1 cellular context compared by ENCODE assay signal in the genomic region with DNA sequence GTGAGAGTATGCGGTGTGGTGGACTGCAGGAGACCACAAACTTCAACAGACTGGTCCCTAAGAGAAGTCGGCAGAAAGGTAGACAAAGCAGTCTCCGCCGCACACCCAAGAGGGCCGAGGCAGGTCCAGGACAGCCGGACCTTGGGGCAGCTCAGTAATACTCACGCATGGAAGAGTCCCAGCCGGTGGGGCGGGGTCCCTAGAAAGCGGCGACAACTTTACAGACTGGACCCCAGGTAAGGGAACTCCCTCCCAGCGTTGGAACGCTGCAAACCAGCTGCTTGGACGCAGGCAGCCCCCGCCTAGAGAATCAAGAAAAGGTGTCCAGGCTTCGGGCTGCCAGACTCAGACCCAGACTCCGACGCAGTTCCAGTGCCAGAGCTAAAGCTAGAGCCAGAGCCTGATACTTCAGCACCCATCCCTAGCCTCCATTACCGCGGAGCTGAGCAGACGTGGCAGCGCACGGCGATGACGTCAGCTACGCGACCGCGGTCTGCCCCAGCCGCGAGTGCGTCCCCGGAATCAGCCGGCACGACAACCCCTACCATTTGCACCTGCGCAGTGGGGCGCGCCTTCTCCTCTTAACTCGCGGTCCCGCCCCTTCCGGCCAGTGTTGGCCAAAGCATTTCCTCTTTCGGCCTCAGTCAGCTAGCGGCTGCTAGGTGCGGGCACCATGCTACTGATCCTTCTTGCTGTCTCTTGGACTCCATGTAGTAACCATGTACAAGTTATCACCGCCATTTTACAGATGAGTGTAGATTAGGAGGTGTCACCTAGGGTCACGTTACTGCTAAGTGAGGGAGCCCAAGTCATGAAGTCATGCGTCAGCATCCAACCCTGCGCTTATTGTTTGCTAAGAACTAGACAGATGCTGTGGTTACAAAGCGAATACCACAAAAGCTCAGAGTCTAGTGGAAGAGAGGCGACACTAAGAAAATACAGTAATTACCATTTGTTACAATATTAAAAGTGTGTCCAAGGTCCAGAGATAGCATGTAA.
TF ChIP-seq lines count a peak whose summit lies in the region.

A gene with protein sequence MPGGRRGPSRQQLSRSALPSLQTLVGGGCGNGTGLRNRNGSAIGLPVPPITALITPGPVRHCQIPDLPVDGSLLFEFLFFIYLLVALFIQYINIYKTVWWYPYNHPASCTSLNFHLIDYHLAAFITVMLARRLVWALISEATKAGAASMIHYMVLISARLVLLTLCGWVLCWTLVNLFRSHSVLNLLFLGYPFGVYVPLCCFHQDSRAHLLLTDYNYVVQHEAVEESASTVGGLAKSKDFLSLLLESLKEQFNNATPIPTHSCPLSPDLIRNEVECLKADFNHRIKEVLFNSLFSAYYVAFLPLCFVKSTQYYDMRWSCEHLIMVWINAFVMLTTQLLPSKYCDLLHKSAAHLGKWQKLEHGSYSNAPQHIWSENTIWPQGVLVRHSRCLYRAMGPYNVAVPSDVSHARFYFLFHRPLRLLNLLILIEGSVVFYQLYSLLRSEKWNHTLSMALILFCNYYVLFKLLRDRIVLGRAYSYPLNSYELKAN (minus strand): TSS at position 445 of the 999 bp plus-strand sequence. CDS start 1,541 bp downstream, outside the sequence.

TF ChIP-seq in HepG2, 621 proteins besides CTCF, POLR2A, EP300 and RAD21 (continued from another document and continues in another):
- TF ChIP-seq, protein P1, sequence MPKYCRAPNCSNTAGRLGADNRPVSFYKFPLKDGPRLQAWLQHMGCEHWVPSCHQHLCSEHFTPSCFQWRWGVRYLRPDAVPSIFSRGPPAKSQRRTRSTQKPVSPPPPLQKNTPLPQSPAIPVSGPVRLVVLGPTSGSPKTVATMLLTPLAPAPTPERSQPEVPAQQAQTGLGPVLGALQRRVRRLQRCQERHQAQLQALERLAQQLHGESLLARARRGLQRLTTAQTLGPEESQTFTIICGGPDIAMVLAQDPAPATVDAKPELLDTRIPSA (CRISPR knock-in tag; IDR thresholded peaks at IDR 0.05; ENCODE audit: borderline replicate concordance): no peak
- no peak for TF ChIP-seq ZNF773 (CRISPR knock-in tag; IDR thresholded peaks at IDR 0.05; ENCODE audit: borderline replicate concordance)
- TF ChIP-seq ZNF644 (CRISPR knock-in tag; IDR thresholded peaks at IDR 0.05; ENCODE audit: low read depth): peak; percentile 97
- peak; percentile 89; the same call in 2 of the 3 replicates for TF ChIP-seq MXI1 (IDR thresholded peaks at IDR 0.05; ENCODE audit: borderline replicate concordance, low read depth, low read length)
- TF ChIP-seq, protein P2, sequence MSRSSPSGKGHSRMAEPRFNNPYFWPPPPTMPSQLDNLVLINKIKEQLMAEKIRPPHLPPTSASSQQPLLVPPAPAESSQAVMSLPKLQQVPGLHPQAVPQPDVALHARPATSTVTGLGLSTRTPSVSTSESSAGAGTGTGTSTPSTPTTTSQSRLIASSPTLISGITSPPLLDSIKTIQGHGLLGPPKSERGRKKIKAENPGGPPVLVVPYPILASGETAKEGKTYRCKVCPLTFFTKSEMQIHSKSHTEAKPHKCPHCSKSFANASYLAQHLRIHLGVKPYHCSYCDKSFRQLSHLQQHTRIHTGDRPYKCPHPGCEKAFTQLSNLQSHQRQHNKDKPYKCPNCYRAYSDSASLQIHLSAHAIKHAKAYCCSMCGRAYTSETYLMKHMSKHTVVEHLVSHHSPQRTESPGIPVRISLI (CRISPR knock-in tag; IDR thresholded peaks at IDR 0.05; ENCODE audit: borderline replicate concordance): no peak
- TF ChIP-seq, protein P3, sequence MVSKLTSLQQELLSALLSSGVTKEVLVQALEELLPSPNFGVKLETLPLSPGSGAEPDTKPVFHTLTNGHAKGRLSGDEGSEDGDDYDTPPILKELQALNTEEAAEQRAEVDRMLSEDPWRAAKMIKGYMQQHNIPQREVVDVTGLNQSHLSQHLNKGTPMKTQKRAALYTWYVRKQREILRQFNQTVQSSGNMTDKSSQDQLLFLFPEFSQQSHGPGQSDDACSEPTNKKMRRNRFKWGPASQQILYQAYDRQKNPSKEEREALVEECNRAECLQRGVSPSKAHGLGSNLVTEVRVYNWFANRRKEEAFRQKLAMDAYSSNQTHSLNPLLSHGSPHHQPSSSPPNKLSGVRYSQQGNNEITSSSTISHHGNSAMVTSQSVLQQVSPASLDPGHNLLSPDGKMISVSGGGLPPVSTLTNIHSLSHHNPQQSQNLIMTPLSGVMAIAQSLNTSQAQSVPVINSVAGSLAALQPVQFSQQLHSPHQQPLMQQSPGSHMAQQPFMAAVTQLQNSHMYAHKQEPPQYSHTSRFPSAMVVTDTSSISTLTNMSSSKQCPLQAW (CRISPR knock-in tag; IDR thresholded peaks at IDR 0.05): peak; percentile 80
- TF ChIP-seq SPEN (CRISPR knock-in tag; IDR thresholded peaks at IDR 0.05; ENCODE audit: low read depth): peak; percentile 85; the same call in 1 of the 2 replicates
- peak; percentile 94 for TF ChIP-seq THAP11 (CRISPR knock-in tag; IDR thresholded peaks at IDR 0.05)
- no peak for TF ChIP-seq PCBP1 (IDR thresholded peaks at IDR 0.05; ENCODE audit: borderline replicate concordance, low read depth, low read length)
- TF ChIP-seq, protein P4, sequence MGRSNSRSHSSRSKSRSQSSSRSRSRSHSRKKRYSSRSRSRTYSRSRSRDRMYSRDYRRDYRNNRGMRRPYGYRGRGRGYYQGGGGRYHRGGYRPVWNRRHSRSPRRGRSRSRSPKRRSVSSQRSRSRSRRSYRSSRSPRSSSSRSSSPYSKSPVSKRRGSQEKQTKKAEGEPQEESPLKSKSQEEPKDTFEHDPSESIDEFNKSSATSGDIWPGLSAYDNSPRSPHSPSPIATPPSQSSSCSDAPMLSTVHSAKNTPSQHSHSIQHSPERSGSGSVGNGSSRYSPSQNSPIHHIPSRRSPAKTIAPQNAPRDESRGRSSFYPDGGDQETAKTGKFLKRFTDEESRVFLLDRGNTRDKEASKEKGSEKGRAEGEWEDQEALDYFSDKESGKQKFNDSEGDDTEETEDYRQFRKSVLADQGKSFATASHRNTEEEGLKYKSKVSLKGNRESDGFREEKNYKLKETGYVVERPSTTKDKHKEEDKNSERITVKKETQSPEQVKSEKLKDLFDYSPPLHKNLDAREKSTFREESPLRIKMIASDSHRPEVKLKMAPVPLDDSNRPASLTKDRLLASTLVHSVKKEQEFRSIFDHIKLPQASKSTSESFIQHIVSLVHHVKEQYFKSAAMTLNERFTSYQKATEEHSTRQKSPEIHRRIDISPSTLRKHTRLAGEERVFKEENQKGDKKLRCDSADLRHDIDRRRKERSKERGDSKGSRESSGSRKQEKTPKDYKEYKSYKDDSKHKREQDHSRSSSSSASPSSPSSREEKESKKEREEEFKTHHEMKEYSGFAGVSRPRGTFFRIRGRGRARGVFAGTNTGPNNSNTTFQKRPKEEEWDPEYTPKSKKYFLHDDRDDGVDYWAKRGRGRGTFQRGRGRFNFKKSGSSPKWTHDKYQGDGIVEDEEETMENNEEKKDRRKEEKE (IDR thresholded peaks at IDR 0.05): no peak
- peak; percentile 54; the same call in 1 of the 2 replicates for TF ChIP-seq JUN (CRISPR knock-in tag; IDR thresholded peaks at IDR 0.05)
- TF ChIP-seq, protein P5, sequence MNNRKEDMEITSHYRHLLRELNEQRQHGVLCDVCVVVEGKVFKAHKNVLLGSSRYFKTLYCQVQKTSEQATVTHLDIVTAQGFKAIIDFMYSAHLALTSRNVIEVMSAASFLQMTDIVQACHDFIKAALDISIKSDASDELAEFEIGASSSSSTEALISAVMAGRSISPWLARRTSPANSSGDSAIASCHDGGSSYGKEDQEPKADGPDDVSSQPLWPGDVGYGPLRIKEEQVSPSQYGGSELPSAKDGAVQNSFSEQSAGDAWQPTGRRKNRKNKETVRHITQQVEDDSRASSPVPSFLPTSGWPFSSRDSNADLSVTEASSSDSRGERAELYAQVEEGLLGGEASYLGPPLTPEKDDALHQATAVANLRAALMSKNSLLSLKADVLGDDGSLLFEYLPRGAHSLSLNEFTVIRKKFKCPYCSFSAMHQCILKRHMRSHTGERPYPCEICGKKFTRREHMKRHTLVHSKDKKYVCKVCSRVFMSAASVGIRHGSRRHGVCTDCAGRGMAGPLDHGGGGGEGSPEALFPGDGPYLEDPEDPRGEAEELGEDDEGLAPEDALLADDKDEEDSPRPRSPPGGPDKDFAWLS (CRISPR knock-in tag; IDR thresholded peaks at IDR 0.05; ENCODE audit: borderline replicate concordance): no peak
- TF ChIP-seq ZNF562 (CRISPR knock-in tag; IDR thresholded peaks at IDR 0.05; ENCODE audit: borderline replicate concordance): no peak
- TF ChIP-seq, protein P6, sequence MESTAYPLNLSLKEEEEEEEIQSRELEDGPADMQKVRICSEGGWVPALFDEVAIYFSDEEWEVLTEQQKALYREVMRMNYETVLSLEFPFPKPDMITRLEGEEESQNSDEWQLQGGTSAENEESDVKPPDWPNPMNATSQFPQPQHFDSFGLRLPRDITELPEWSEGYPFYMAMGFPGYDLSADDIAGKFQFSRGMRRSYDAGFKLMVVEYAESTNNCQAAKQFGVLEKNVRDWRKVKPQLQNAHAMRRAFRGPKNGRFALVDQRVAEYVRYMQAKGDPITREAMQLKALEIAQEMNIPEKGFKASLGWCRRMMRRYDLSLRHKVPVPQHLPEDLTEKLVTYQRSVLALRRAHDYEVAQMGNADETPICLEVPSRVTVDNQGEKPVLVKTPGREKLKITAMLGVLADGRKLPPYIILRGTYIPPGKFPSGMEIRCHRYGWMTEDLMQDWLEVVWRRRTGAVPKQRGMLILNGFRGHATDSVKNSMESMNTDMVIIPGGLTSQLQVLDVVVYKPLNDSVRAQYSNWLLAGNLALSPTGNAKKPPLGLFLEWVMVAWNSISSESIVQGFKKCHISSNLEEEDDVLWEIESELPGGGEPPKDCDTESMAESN (CRISPR knock-in tag; conservative IDR thresholded peaks at IDR 0.05): no peak
- TF ChIP-seq ZNF331 (CRISPR knock-in tag; IDR thresholded peaks at IDR 0.05): peak; percentile 83
- no peak for TF ChIP-seq ZNF703 (CRISPR knock-in tag; IDR thresholded peaks at IDR 0.05; ENCODE audit: borderline replicate concordance)
- peak; percentile 86; the same call in 1 of the 2 replicates for TF ChIP-seq KDM5B (CRISPR knock-in tag; IDR thresholded peaks at IDR 0.05; ENCODE audit: borderline replicate concordance)
- no peak; the same call in 1 of the 2 replicates for TF ChIP-seq ZNF12 (CRISPR knock-in tag; IDR thresholded peaks at IDR 0.05)
- peak; percentile 90 for TF ChIP-seq CBFB (CRISPR knock-in tag; IDR thresholded peaks at IDR 0.05)
- no peak for TF ChIP-seq ZNF558 (CRISPR knock-in tag; IDR thresholded peaks at IDR 0.05; ENCODE audit: borderline replicate concordance)
- peak; percentile 60 for TF ChIP-seq ISL2 (CRISPR knock-in tag; IDR thresholded peaks at IDR 0.05)
- TF ChIP-seq, protein P7, sequence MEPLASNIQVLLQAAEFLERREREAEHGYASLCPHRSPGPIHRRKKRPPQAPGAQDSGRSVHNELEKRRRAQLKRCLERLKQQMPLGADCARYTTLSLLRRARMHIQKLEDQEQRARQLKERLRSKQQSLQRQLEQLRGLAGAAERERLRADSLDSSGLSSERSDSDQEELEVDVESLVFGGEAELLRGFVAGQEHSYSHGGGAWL (CRISPR knock-in tag; IDR thresholded peaks at IDR 0.05): peak; percentile 93
- no peak for TF ChIP-seq ZNF678 (CRISPR knock-in tag; IDR thresholded peaks at IDR 0.05)
- TF ChIP-seq, protein P8, sequence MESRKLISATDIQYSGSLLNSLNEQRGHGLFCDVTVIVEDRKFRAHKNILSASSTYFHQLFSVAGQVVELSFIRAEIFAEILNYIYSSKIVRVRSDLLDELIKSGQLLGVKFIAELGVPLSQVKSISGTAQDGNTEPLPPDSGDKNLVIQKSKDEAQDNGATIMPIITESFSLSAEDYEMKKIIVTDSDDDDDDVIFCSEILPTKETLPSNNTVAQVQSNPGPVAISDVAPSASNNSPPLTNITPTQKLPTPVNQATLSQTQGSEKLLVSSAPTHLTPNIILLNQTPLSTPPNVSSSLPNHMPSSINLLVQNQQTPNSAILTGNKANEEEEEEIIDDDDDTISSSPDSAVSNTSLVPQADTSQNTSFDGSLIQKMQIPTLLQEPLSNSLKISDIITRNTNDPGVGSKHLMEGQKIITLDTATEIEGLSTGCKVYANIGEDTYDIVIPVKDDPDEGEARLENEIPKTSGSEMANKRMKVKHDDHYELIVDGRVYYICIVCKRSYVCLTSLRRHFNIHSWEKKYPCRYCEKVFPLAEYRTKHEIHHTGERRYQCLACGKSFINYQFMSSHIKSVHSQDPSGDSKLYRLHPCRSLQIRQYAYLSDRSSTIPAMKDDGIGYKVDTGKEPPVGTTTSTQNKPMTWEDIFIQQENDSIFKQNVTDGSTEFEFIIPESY (CRISPR knock-in tag; IDR thresholded peaks at IDR 0.05): 0 out of 2 replicates have a peak, but pooled peaks have one; percentile 3
- TF ChIP-seq SMAD3 (CRISPR knock-in tag; IDR thresholded peaks at IDR 0.05): peak; percentile 80
- TF ChIP-seq ZSCAN30 (CRISPR knock-in tag; IDR thresholded peaks at IDR 0.05): 0 out of 2 replicates have a peak, but pooled peaks have one; percentile 49
- no peak for TF ChIP-seq ARNT (IDR thresholded peaks at IDR 0.05)
- no peak; the same call in 1 of the 2 replicates for TF ChIP-seq MAF1 (CRISPR knock-in tag; IDR thresholded peaks at IDR 0.05; ENCODE audit: borderline replicate concordance)
- no peak for TF ChIP-seq ZNF713 (CRISPR knock-in tag; IDR thresholded peaks at IDR 0.05)
- TF ChIP-seq ZNF577 (CRISPR knock-in tag; IDR thresholded peaks at IDR 0.05; ENCODE audit: borderline replicate concordance, low read depth): no peak
- TF ChIP-seq MAFK (conservative IDR thresholded peaks at IDR 0.05 in 1 of 2, IDR thresholded peaks at IDR 0.05 in 1 of 2; ENCODE audit: low read length in 2 of 2): no peak; a peak in 2 of 4 replicates
- TF ChIP-seq ZNF121 (CRISPR knock-in tag; IDR thresholded peaks at IDR 0.05): 0 out of 2 replicates have a peak, but pooled peaks have one; percentile 10
- peak; percentile 88; the same call in 1 of the 2 replicates for TF ChIP-seq AKAP8 (CRISPR knock-in tag; IDR thresholded peaks at IDR 0.05)
- TF ChIP-seq PHB2 (IDR thresholded peaks at IDR 0.05; ENCODE audit: partially characterized antibody): no peak
- peak; percentile 100 for TF ChIP-seq YEATS4 (CRISPR knock-in tag; IDR thresholded peaks at IDR 0.05; ENCODE audit: borderline replicate concordance)
- TF ChIP-seq ZNF589 (CRISPR knock-in tag; conservative IDR thresholded peaks at IDR 0.05): no peak; the same call in 1 of the 2 replicates
- no peak for TF ChIP-seq ZNF30 (CRISPR knock-in tag; IDR thresholded peaks at IDR 0.05)
- TF ChIP-seq ZNF180 (CRISPR knock-in tag; IDR thresholded peaks at IDR 0.05; ENCODE audit: borderline replicate concordance, low read depth): no peak
- no peak for TF ChIP-seq MATR3 (CRISPR knock-in tag; IDR thresholded peaks at IDR 0.05)
- no peak for TF ChIP-seq PLRG1 (conservative IDR thresholded peaks at IDR 0.05)
- TF ChIP-seq MTA1 (CRISPR knock-in tag; IDR thresholded peaks at IDR 0.05; ENCODE audit: borderline replicate concordance): 0 out of 2 replicates have a peak, but pooled peaks have one; percentile 32
- TF ChIP-seq ZNF235 (CRISPR knock-in tag; IDR thresholded peaks at IDR 0.05; ENCODE audit: borderline replicate concordance): no peak
- TF ChIP-seq, protein P9, sequence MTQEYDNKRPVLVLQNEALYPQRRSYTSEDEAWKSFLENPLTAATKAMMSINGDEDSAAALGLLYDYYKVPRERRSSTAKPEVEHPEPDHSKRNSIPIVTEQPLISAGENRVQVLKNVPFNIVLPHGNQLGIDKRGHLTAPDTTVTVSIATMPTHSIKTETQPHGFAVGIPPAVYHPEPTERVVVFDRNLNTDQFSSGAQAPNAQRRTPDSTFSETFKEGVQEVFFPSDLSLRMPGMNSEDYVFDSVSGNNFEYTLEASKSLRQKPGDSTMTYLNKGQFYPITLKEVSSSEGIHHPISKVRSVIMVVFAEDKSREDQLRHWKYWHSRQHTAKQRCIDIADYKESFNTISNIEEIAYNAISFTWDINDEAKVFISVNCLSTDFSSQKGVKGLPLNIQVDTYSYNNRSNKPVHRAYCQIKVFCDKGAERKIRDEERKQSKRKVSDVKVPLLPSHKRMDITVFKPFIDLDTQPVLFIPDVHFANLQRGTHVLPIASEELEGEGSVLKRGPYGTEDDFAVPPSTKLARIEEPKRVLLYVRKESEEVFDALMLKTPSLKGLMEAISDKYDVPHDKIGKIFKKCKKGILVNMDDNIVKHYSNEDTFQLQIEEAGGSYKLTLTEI (CRISPR knock-in tag; conservative IDR thresholded peaks at IDR 0.05): no peak
- peak; percentile 91 for TF ChIP-seq SALL1 (CRISPR knock-in tag; IDR thresholded peaks at IDR 0.05)
